2 cellular contexts compared by ENCODE assay signal in genomic region chr12:12993367-12993766, GRCh38.
TF ChIP-seq lines count a peak whose summit lies in the region.

No MANE protein-coding gene starts in this region.

TF ChIP-seq in A549, 52 proteins besides CTCF, POLR2A, EP300 and RAD21 (continued from another document):
- TF ChIP-seq NR3C1 (IDR thresholded peaks at IDR 0.05) (no peak), MYC (IDR thresholded peaks at IDR 0.05; ENCODE audit: borderline replicate concordance, low read length) (no peak)

TF ChIP-seq in GM23338, 12 proteins besides CTCF, POLR2A, EP300 and RAD21 (continued from another document):
- no peak for TF ChIP-seq ZNF462 (CRISPR knock-in tag; IDR thresholded peaks at IDR 0.05)
- no peak for TF ChIP-seq ETS1 (IDR thresholded peaks at IDR 0.05)
- no peak for TF ChIP-seq ZNF331 (CRISPR knock-in tag; IDR thresholded peaks at IDR 0.05; ENCODE audit: low read depth)
- TF ChIP-seq NANOG (IDR thresholded peaks at IDR 0.05; ENCODE audit: borderline replicate concordance), result no peak
